ENCODE assay signal across 23 cellular contexts in the genomic region with DNA sequence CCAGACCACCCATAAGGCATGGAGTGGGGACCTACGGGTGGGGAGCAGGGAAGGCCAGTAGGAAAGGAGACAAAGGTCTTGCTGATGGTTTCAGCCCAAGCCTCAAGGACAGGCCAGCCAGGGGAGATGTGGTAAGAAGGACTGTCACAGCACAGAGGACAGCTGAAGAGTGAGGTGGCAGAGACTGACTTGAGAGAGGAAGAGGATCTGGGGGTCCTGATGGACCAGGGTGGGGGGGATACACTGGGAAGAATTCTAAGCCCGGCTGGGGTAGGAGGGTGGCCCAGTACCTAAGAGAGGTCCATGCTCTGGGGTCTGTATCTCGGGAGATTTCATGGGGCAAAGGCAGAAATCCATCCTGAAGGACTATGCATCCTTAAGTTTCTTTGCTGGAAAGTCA.
"Had no signal": no experiment of that assay in that cellular context is flagged by ENCODE, and none has a peak within 500 bp of the region (broad histone marks: within the 10 kb centered on the region; RNA-seq: fewer than 3 reads in every experiment).

No MANE protein-coding gene starts in this region.

- H3K27me3 ChIP-seq: ascending aorta, neutrophil, pancreas, uterus had no signal

- ATAC-seq: activated T-cell treated with anti-CD3 and anti-CD28 coated beads, Interleukin-2, amount 50 U/mL, for 4 hours; naive thymus-derived CD8-positive, alpha-beta T cell; pancreas; psoas muscle; right cardiac atrium; stimulated activated effector memory CD8-positive, alpha-beta T cell treated with anti-CD3 and anti-CD28 coated beads, Interleukin-12 subunit alpha, Interleukin-12 subunit beta, amount 100 ng/mL, for 72 hours; stimulated activated naive CD8-positive, alpha-beta T cell treated with anti-CD3 and anti-CD28 coated beads, Interleukin-15, amount 100 ng/mL, for 72 hours had no signal

- H3K27ac Mint-ChIP-seq: activated T-helper 2 cell treated with anti-CD3 and anti-CD28 coated beads, Interferon-gamma antibody, Interleukin-2, Interleukin-4, amounts not matched to agents 10 μg/mL and 5 μg/mL and 100 μg/mL, durations not matched to agents 14 hours and 24 hours and 36 hours; immature natural killer cell; mesothelial cell of epicardium; naive thymus-derived CD8-positive, alpha-beta T cell; stimulated activated effector memory CD8-positive, alpha-beta T cell treated with anti-CD3 and anti-CD28 coated beads, Interleukin-12 subunit alpha, Interleukin-12 subunit beta, amount 100 ng/mL, for 72 hours; stimulated activated naive CD8-positive, alpha-beta T cell treated with anti-CD3 and anti-CD28 coated beads, Interleukin-15, amount 100 ng/mL, for 72 hours had no signal

- H3K9me3 Mint-ChIP-seq: activated T-cell treated with anti-CD3 and anti-CD28 coated beads, Interleukin-2, amount 50 U/mL, for 4 hours; activated T-helper 2 cell treated with anti-CD3 and anti-CD28 coated beads, Interferon-gamma antibody, Interleukin-2, Interleukin-4, amounts not matched to agents 10 μg/mL and 5 μg/mL and 100 μg/mL, durations not matched to agents 14 hours and 24 hours and 36 hours; immature natural killer cell; mesothelial cell of epicardium; naive thymus-derived CD8-positive, alpha-beta T cell; stimulated activated effector memory CD8-positive, alpha-beta T cell treated with anti-CD3 and anti-CD28 coated beads, Interleukin-12 subunit alpha, Interleukin-12 subunit beta, amount 100 ng/mL, for 72 hours; stimulated activated naive CD8-positive, alpha-beta T cell treated with anti-CD3 and anti-CD28 coated beads, Interleukin-15, amount 100 ng/mL, for 72 hours had no signal

- FAIRE-seq: pancreas had no signal

- H3K36me3 Mint-ChIP-seq: immature natural killer cell; mesothelial cell of epicardium; naive thymus-derived CD8-positive, alpha-beta T cell; stimulated activated effector memory CD8-positive, alpha-beta T cell treated with anti-CD3 and anti-CD28 coated beads, Interleukin-12 subunit alpha, Interleukin-12 subunit beta, amount 100 ng/mL, for 72 hours had no signal

- H3K4me3 ChIP-seq: ascending aorta, left ventricle myocardium inferior, pancreas, psoas muscle, skin epidermis, uterus had no signal

- H3K4me1 ChIP-seq: ascending aorta, left ventricle myocardium inferior, pancreas, psoas muscle, uterus had no signal

- H3K4me3 Mint-ChIP-seq: activated T-cell treated with anti-CD3 and anti-CD28 coated beads, Interleukin-2, amount 50 U/mL, for 4 hours; immature natural killer cell; mesothelial cell of epicardium; naive thymus-derived CD8-positive, alpha-beta T cell; stimulated activated effector memory CD8-positive, alpha-beta T cell treated with anti-CD3 and anti-CD28 coated beads, Interleukin-12 subunit alpha, Interleukin-12 subunit beta, amount 100 ng/mL, for 72 hours; stimulated activated naive CD8-positive, alpha-beta T cell treated with anti-CD3 and anti-CD28 coated beads, Interleukin-15, amount 100 ng/mL, for 72 hours had no signal

- H3K9me3 ChIP-seq: ascending aorta, left ventricle myocardium inferior, neutrophil, pancreas, psoas muscle, uterus had no signal

- H3K27ac ChIP-seq: ascending aorta, brain microvascular endothelial cell, left ventricle myocardium inferior, neutrophil, pancreas, psoas muscle, skin epidermis, uterus had no signal

- DNase-seq: activated naive CD4-positive, alpha-beta T cell treated with anti-CD3 and anti-CD28 coated beads, Interleukin-2, amount 50 U/mL, for 16 hours; activated T-cell treated with anti-CD3 and anti-CD28 coated beads, Interleukin-2, amount 50 U/mL, for 4 hours; brain microvascular endothelial cell; central memory CD4-positive, alpha-beta T cell; dermis blood vessel endothelial cell; effector CD8-positive, alpha-beta T cell; foreskin melanocyte; immature natural killer cell; left ventricle myocardium inferior; naive thymus-derived CD8-positive, alpha-beta T cell; psoas muscle; right cardiac atrium; stimulated activated CD4-positive, alpha-beta T cell treated with anti-CD3 and anti-CD28 coated beads, Interleukin-2, amount 100 ng/mL, for 24 hours; stimulated activated naive CD8-positive, alpha-beta T cell treated with anti-CD3 and anti-CD28 coated beads, Interleukin-15, amount 100 ng/mL, for 72 hours; trophoblast cell had no signal

- H3K4me1 Mint-ChIP-seq: immature natural killer cell; mesothelial cell of epicardium; naive thymus-derived CD8-positive, alpha-beta T cell; stimulated activated effector memory CD8-positive, alpha-beta T cell treated with anti-CD3 and anti-CD28 coated beads, Interleukin-12 subunit alpha, Interleukin-12 subunit beta, amount 100 ng/mL, for 72 hours; stimulated activated naive CD8-positive, alpha-beta T cell treated with anti-CD3 and anti-CD28 coated beads, Interleukin-15, amount 100 ng/mL, for 72 hours had no signal

- H3K36me3 ChIP-seq: ascending aorta, brain microvascular endothelial cell, left ventricle myocardium inferior, neutrophil, pancreas, uterus had no signal
